9 cellular contexts compared by ENCODE assay signal in the genomic region with DNA sequence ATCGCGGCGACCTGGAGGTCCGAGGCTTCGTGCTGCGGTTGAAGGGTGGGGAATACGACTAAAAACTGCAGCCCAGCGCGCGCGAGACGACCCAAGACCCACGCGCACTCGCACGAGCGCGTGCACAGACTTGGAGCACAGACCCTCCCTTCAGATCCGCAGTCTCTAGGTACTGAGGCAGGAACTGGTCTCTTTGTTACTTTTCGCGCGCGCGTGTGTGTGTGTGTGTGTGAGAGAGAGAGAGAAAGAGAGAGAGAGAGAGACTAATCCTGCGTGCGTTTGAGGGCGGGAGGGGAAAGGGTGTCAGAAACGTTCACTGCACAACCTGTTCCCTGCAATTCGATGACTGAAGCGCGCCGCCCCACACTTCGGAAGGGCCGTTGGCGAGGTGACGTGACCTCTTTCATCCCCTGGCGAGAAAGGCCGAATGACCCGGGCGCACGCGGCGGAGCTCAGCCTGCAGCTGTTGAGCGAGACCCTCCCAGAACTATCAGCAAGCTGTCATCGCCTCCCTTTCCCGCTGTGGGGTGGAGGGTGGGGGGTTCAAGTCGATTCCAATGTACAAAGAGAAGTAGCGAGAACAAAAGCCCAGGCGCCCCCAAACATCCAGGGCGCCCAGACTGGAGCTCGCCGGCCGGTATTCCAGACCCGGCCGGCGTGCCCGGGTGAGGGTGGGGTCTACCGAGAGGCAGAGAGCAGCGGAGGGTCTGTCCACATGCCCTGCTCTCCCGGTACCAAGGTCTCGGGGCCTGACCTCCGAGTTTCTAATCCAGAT. TPM values are rescaled to one million over a fixed set of nuclear protein-coding genes. Genes with fewer than 3 reads are reported as not detected.
DNase-seq lines count a peak whose midpoint lies in the region; ATAC-seq, FAIRE-seq and TF ChIP-seq lines count a peak whose summit lies in the region.
"Had no signal": no experiment of that assay in that cellular context is flagged by ENCODE, and none has a peak within 500 bp of the region (broad histone marks: within the 10 kb centered on the region; RNA-seq: fewer than 3 reads in every experiment).

No MANE protein-coding gene starts in this region.

- ATAC-seq in K562, result peak; percentile 30
- ATAC-seq: left lung had no signal

- H3K9ac ChIP-seq in K562 (ENCODE audit: insufficient read depth in 1 of 2, low read depth in 2 of 2, low read length in 2 of 2), result peak overlapping the region in 1 of 2 experiments; percentile 86; a peak in 3 of 4 replicates
- peak overlapping the region; percentile 100 for H3K9ac ChIP-seq in neural cell (ENCODE audit: low read length)

- H2AFZ ChIP-seq in K562 (ENCODE audit: low read depth, low read length), result peak overlapping the region; percentile 80
- H2AFZ ChIP-seq in neural cell (ENCODE audit: low read depth, low read length), result no peak overlapping the region

- intact Hi-C loops in K562 (cut with micrococcal nuclease) (no loop called here), transverse colon (cut with DNase I; ENCODE audit: low total_unique reads) (no loop called here)

- CTCF ChIA-PET in K562 (lab: Yijun Ruan, JAX; ENCODE audit: low intra/inter-chr PET ratio), result no interaction called here

- no peaks in the 10 kb centered on the region for H3K36me3 ChIP-seq in K562 (ENCODE audit: control insufficient read depth, insufficient read depth, low read length)
- H3K36me3 ChIP-seq in neural cell (ENCODE audit: insufficient read depth, low read length), result peaks cover 5% of the 10 kb centered on the region
- H3K36me3 ChIP-seq in transverse colon, result no peaks in the 10 kb centered on the region
- H3K36me3 ChIP-seq: left lung had no signal

- H3K4me1 ChIP-seq in K562 (replicated peaks in 1 of 2; ENCODE audit: control insufficient read depth in 2 of 2, insufficient read depth in 2 of 2, low read length in 2 of 2) (peaks cover 38 to 50% of the 10 kb centered on the region in 2 experiments), transverse colon (peaks cover 16 to 58% (median 53%) of the 10 kb centered on the region in 4 donors)

- no peak for TF ChIP-seq RAD21 in K562 (CRISPR knock-in tag; conservative IDR thresholded peaks at IDR 0.05 in 1 of 2, IDR thresholded peaks at IDR 0.05 in 1 of 2)
- TF ChIP-seq RAD21 in neural cell (conservative IDR thresholded peaks at IDR 0.05), result peak; percentile 42

- no peaks in the 10 kb centered on the region for H4K20me1 ChIP-seq in K562 (replicated peaks; ENCODE audit: control insufficient read depth, insufficient read depth, low read length)
- H4K20me1 ChIP-seq in neural cell (ENCODE audit: insufficient read depth), result peaks cover 26% of the 10 kb centered on the region

- POLR2A ChIA-PET in K562 (lab: Yijun Ruan, JAX), result interaction anchor here (0.7 to 1.9 kb wide), 6 partner anchors 10 to 391 kb away, joined by 3 to 13 read pairs (median 4); a partner anchor contains a TSS

- H3K4me2 ChIP-seq in K562 (ENCODE audit: insufficient read depth, low read length) (peak overlapping the region; percentile 78), neural cell (ENCODE audit: low read length) (peak overlapping the region; percentile 96)

- FAIRE-seq in K562 (lab: Jason Lieb, UNC), result peak; percentile 44

- no peak for TF ChIP-seq EP300 in K562 (IDR thresholded peaks at IDR 0.05; ENCODE audit: low read length)
- peak; percentile 84 for TF ChIP-seq EP300 in neural cell (conservative IDR thresholded peaks at IDR 0.05; ENCODE audit: poor library complexity, severe bottlenecking)
- TF ChIP-seq EP300 in transverse colon (IDR thresholded peaks at IDR 0.05; ENCODE audit: low read depth), result no peak

- no TSS peak for BruUV-seq in K562 (replicated peaks; lab: Mats Ljungman, UMichigan)

- 8% methylated on average over 60 of the region's 62 CpGs for WGBS in K562 (ENCODE audit: insufficient coverage, low coverage, missing lambda C conversion rate)
- WGBS in transverse colon (ENCODE audit: low coverage in 1 of 2), 2 donors, result 0 to 5% methylated on average over 4 to 62 of the region's 62 CpGs

- H3K9me3 ChIP-seq in K562 (replicated peaks; ENCODE audit: control insufficient read depth, insufficient read depth, low read depth, low read length), result no peaks in the 10 kb centered on the region
- H3K9me3 ChIP-seq in neural cell (ENCODE audit: low read length), result no peaks in the 10 kb centered on the region
- no peaks in the 10 kb centered on the region for H3K9me3 ChIP-seq in transverse colon
- H3K9me3 ChIP-seq: left lung had no signal

- peaks cover 15% of the 10 kb centered on the region for H3F3A ChIP-seq in neural cell (ENCODE audit: insufficient read depth, low read length, poor library complexity, severe bottlenecking)

- H3K9me2 ChIP-seq in neural cell (ENCODE audit: insufficient read depth, low read length), result no peaks in the 10 kb centered on the region

- H3K9me1 ChIP-seq in K562 (ENCODE audit: control insufficient read depth, insufficient read depth, low read length), result no peaks in the 10 kb centered on the region

- no peaks in the 10 kb centered on the region for H3K79me2 ChIP-seq in K562 (ENCODE audit: control insufficient read depth, insufficient read depth, low read length)
- peaks cover 73% of the 10 kb centered on the region for H3K79me2 ChIP-seq in neural cell (replicated peaks; ENCODE audit: insufficient read depth, low read length)

- H3K27me3 ChIP-seq in K562 (ENCODE audit: control insufficient read depth in 2 of 2, insufficient read depth in 2 of 2, low read length in 2 of 2) (peaks cover 45 to 65% of the 10 kb centered on the region in 2 experiments), neural cell (ENCODE audit: insufficient read depth, low read depth, low read length) (no peaks in the 10 kb centered on the region), transverse colon (peaks cover 86% of the 10 kb centered on the region)

- in situ Hi-C loops in K562 (cut with MboI), result no loop called here
- in situ Hi-C loops in transverse colon (cut with MboI; ENCODE audit: low pct_ligation_motif_present in 1 of 4, low pct_unique_long_range_greater_than_20kb in 1 of 4, low sequenced_read_pairs in 3 of 4), result no loop called here

- DNase-seq in DMS 273 (lab: John Stamatoyannopoulos, UW; ENCODE audit: unreplicated experiment) (peak; percentile 48), DMS 273 treated with DMSO at 0.1 percent for 48 hours (lab: John Stamatoyannopoulos, UW) (no peak), NCI-H82 treated with DMSO at 0.1 percent for 48 hours (lab: John Stamatoyannopoulos, UW; ENCODE audit: unreplicated experiment) (peak; percentile 17), K562 (ENCODE audit: extremely low read depth in 1 of 4, low spot score in 3 of 4) (peak in 2 of 4 experiments; percentile 28 to 61), activated gamma-delta T cell treated with Interleukin-2 at 50 U/mL for 16 hours (no peak), hippocampal formation (lab: John Stamatoyannopoulos, UW) (no peak), transverse colon (no peak)

- TF ChIP-seq POLR2A in K562 (conservative IDR thresholded peaks at IDR 0.05), result no peak
- no peak for TF ChIP-seq POLR2A in transverse colon (IDR thresholded peaks at IDR 0.05)

- H3K4me3 ChIP-seq in K562 (no peak overlapping the region), neural cell (ENCODE audit: low read length) (peak overlapping the region; percentile 82), transverse colon (peak overlapping the region in 2 of 4 donors; percentile 9 to 48)

- TF ChIP-seq CTCF in K562 (IDR thresholded peaks at IDR 0.05 in 2 of 3, conservative IDR thresholded peaks at IDR 0.05 in 1 of 3; ENCODE audit: insufficient read depth in 2 of 3, low read depth in 1 of 3, low read length in 3 of 3) (no peak), neural cell (IDR thresholded peaks at IDR 0.05; ENCODE audit: poor library complexity, severe bottlenecking) (no peak), transverse colon (IDR thresholded peaks at IDR 0.05) (no peak)

- H3K27ac ChIP-seq in K562 (ENCODE audit: extremely low read depth, low read depth, low read length), result no peak overlapping the region
- peak overlapping the region; percentile 100 for H3K27ac ChIP-seq in neural cell (ENCODE audit: low read length)
- peak overlapping the region in 2 of 4 donors; percentile 2 to 32 for H3K27ac ChIP-seq in transverse colon
- H3K27ac ChIP-seq: left lung had no signal

RNA-seq across cellular contexts. Expression of a gene that starts 1.5 kb away (rescaled TPM):
- total RNA-seq in K562 (2011; cell fraction: chromatin; rRNA removed; ENCODE audit: low replicate concordance), result 1.7 and 4.6 TPM in 2 replicates
- 5.0 and 6.5 TPM in 2 replicates for total RNA-seq in K562 (2011; cell fraction: nucleolus; rRNA removed)
- 3.4 and 3.9 TPM in 2 replicates for total RNA-seq in K562 (2011; cell fraction: nucleoplasm; rRNA removed)
- total RNA-seq in K562 (2014; rRNA removed) (6.4 and 7.3 TPM in 2 replicates), K562 (2014; rRNA removed; fragmentation: Illumina TruSeq; extraction: Trizol) (1.6 and 2.3 TPM in 2 replicates), K562 (2015; rRNA removed; fragmentation: Illumina TruSeq; extraction: Trizol) (3.3 and 3.8 TPM in 2 replicates), K562 (2021) (5.1 and 5.8 TPM in 2 replicates), transverse colon (10 to 100 TPM in 2 of 4 donors, 1 to 10 TPM in 2; 2.9 to 14.9 (median 9.4) TPM)
- polyA plus RNA-seq in K562 (2011; rRNA removed) (9.7 and 14.5 TPM in 2 replicates), K562 (2014; fragmentation: Illumina TruSeq; extraction: Trizol) (4.6 and 9.1 TPM in 2 replicates), K562 (2014; fragmentation: Nextera tagmentation; extraction: Ambion mirVana) (under 1 TPM; 0.11 to 0.18 TPM), K562 (2014; rRNA removed) (6.1 and 7.0 TPM in 2 replicates), neural cell (3,172 and 3,711 TPM in 2 replicates)
- 18.8 and 24.4 TPM in 2 replicates for polyA plus RNA-seq in K562 (2011; cell fraction: cytosol; rRNA removed)
- polyA plus RNA-seq in K562 (2011; cell fraction: nucleus; rRNA removed), result 5.8 and 7.2 TPM in 2 replicates
- 9.9 and 11.3 TPM in 2 replicates for polyA plus RNA-seq in K562 (2012)
- 5.1 and 6.2 TPM in 2 replicates for polyA minus RNA-seq in K562 (2011; rRNA and poly(A)+ RNA removed)
- 7.5 and 11.3 TPM in 2 replicates for polyA minus RNA-seq in K562 (2011; cell fraction: cytosol; rRNA and poly(A)+ RNA removed)
- polyA minus RNA-seq in K562 (2011; cell fraction: nucleus; rRNA and poly(A)+ RNA removed), result 2.7 and 6.1 TPM in 2 replicates
- 2,433 and 2,771 TPM in 2 replicates for polyA minus RNA-seq in neural cell

RNA-seq across cellular contexts. Expression of a gene that starts 29.8 kb away (rescaled TPM):
- total RNA-seq in K562 (2011; cell fraction: chromatin; rRNA removed; ENCODE audit: low replicate concordance), result 101 and 118 TPM in 2 replicates
- total RNA-seq in K562 (2011; cell fraction: nucleolus; rRNA removed), result 85.9 and 99.7 TPM in 2 replicates
- 97.7 and 105 TPM in 2 replicates for total RNA-seq in K562 (2011; cell fraction: nucleoplasm; rRNA removed)
- total RNA-seq in K562 (2014; rRNA removed) (123 and 126 TPM in 2 replicates), K562 (2014; rRNA removed; fragmentation: Illumina TruSeq; extraction: Trizol) (41.4 and 42.7 TPM in 2 replicates), K562 (2015; rRNA removed; fragmentation: Illumina TruSeq; extraction: Trizol) (52.0 and 56.4 TPM in 2 replicates), K562 (2021) (74.4 and 81.6 TPM in 2 replicates), transverse colon (10 to 100 TPM; 10.1 to 22.7 (median 16.7) TPM)
- polyA plus RNA-seq in K562 (2011; rRNA removed) (62.2 and 64.5 TPM in 2 replicates), K562 (2014; fragmentation: Illumina TruSeq; extraction: Trizol) (29.0 and 49.1 TPM in 2 replicates), K562 (2014; fragmentation: Nextera tagmentation; extraction: Ambion mirVana) (10 to 100 TPM; 12.9 to 19.4 TPM), K562 (2014; rRNA removed) (165 and 185 TPM in 2 replicates), neural cell (52.0 and 53.8 TPM in 2 replicates)
- 83.4 and 238 TPM in 2 replicates for polyA plus RNA-seq in K562 (2011; cell fraction: cytosol; rRNA removed)
- 74.0 and 91.4 TPM in 2 replicates for polyA plus RNA-seq in K562 (2011; cell fraction: nucleus; rRNA removed)
- polyA plus RNA-seq in K562 (2012), result 79.5 and 80.8 TPM in 2 replicates
- polyA minus RNA-seq in K562 (2011; rRNA and poly(A)+ RNA removed), result 30.7 and 32.6 TPM in 2 replicates
- polyA minus RNA-seq in K562 (2011; cell fraction: cytosol; rRNA and poly(A)+ RNA removed), result 14.1 and 15.7 TPM in 2 replicates
- 39.4 and 48.7 TPM in 2 replicates for polyA minus RNA-seq in K562 (2011; cell fraction: nucleus; rRNA and poly(A)+ RNA removed)
- 59.2 and 75.0 TPM in 2 replicates for polyA minus RNA-seq in neural cell

Comparison
In these comparisons a context has a peak if more than half of its experiments do, and no peak if none do; other contexts are left out.
1. DNase-seq: peak in DMS 273 (single experiment) and NCI-H82 treated with DMSO at 0.1 percent for 48 hours (single experiment); none in DMS 273 treated with DMSO at 0.1 percent for 48 hours (single experiment), activated gamma-delta T cell treated with Interleukin-2 at 50 U/mL for 16 hours (single experiment), hippocampal formation (0 of 2) and transverse colon (single experiment).